Comparison of ENCODE assay signal across 21 cellular contexts in the genomic region with DNA sequence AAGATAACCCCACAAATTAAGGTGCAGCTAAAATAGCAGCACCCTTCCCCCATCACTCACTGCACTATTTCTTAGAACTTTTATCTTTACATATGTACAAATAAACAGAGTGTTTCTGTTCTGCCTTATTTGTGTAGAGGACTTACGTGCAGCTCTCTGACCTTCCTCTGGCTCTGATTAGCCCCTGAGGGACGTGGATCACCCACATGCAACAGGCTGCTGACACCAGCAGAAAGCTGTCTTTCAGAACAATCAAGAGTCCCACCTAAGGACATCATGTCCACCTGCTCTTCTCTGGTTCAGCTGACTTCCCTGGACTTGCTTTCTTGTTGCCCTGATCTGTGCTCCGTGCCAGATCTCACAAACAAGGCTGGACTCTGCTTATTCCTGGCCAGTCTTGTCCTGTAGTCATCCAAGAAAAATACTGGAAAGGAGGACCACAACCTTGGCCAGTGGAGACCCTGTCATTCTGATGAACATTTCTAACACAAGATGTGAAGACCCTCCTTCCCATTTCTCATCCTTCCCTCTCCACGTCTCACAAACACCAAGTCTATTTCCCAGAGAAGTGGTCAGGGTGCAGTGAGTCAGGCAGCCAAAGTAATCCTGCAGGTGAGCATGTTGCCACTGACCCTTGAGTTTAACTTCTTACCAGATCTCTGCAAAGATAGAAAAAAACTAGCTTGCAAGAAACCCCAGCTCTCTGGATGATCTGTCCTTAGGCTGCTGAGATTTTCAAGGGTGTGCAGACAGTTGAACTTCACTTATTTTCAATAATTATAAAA.
DNase-seq lines count a peak whose midpoint lies in the region; ATAC-seq, FAIRE-seq and TF ChIP-seq lines count a peak whose summit lies in the region.
"Had no signal": no experiment of that assay in that cellular context is flagged by ENCODE, and none has a peak within 500 bp of the region (broad histone marks: within the 10 kb centered on the region; RNA-seq: fewer than 3 reads in every experiment).

No MANE protein-coding gene starts in this region.

- ATAC-seq in A549 (no peak), left lobe of liver (peak; percentile 67), body of pancreas (no peak), GM19463 (IDR thresholded peaks at IDR 0.05; ENCODE audit: unreplicated experiment) (no peak), GM19467 (IDR thresholded peaks at IDR 0.05; ENCODE audit: unreplicated experiment) (no peak)

- no peak for FAIRE-seq in A549 (lab: Jason Lieb, UNC)
- FAIRE-seq: D721Med, pancreas had no signal

- no peaks in the 10 kb centered on the region for H3K9me3 ChIP-seq in A549
- no peaks in the 10 kb centered on the region for H3K9me3 ChIP-seq in BLaER1 treated with 17β-estradiol and CSF1 and Interleukin-3, amounts not matched to agents 10 nM and 100 nM (replicated peaks in 1 of 11)
- no peaks in the 10 kb centered on the region for H3K9me3 ChIP-seq in OCI-LY7 (ENCODE audit: low read length)
- H3K9me3 ChIP-seq in body of pancreas, result no peaks in the 10 kb centered on the region
- H3K9me3 ChIP-seq: HAP-1, pancreas, upper lobe of left lung had no signal

- TF ChIP-seq POLR2A in A549 (IDR thresholded peaks at IDR 0.05; ENCODE audit: low read length), result no peak
- TF ChIP-seq POLR2A in body of pancreas (IDR thresholded peaks at IDR 0.05), result no peak

- no peak for TF ChIP-seq RAD21 in A549 (conservative IDR thresholded peaks at IDR 0.05 in 1 of 2, IDR thresholded peaks at IDR 0.05 in 1 of 2)

- H3K27ac ChIP-seq in A549 (no peak overlapping the region), OCI-LY7 (ENCODE audit: low read depth, low read length, poor library complexity, severe bottlenecking) (no peak overlapping the region), body of pancreas (no peak overlapping the region)
- H3K27ac ChIP-seq in BLaER1 treated with 17β-estradiol and CSF1 and Interleukin-3, amounts not matched to agents 10 nM and 100 nM, result no peak overlapping the region
- H3K27ac ChIP-seq: hepatocyte, upper lobe of left lung had no signal

- H3K9ac ChIP-seq in BLaER1 treated with 17β-estradiol and CSF1 and Interleukin-3, amounts not matched to agents 10 nM and 100 nM, result no peak overlapping the region

- no peak for TF ChIP-seq EP300 in A549 (IDR thresholded peaks at IDR 0.05)

- peak overlapping the region; percentile 45; the same call in 1 of the 2 replicates for H2AFZ ChIP-seq in OCI-LY7 (ENCODE audit: low read length)
- H2AFZ ChIP-seq: hepatocyte had no signal

- H3K4me3 ChIP-seq in A549, result no peak overlapping the region
- no peak overlapping the region for H3K4me3 ChIP-seq in BLaER1 treated with 17β-estradiol and CSF1 and Interleukin-3, amounts not matched to agents 10 nM and 100 nM
- H3K4me3 ChIP-seq in OCI-LY7 (ENCODE audit: low read depth, low read length, poor library complexity, severe bottlenecking), result no peak overlapping the region
- H3K4me3 ChIP-seq in body of pancreas, result no peak overlapping the region
- H3K4me3 ChIP-seq: HAP-1, hepatocyte, lung, pancreas, upper lobe of left lung had no signal

- intact Hi-C loops in OCI-LY7 (cut with micrococcal nuclease; ENCODE audit: unreplicated experiment) (no loop called here), body of pancreas (cut with DNase I) (no loop called here)

- H4K20me1 ChIP-seq in BLaER1 treated with 17β-estradiol and CSF1 and Interleukin-3, amounts not matched to agents 10 nM and 100 nM, result no peaks in the 10 kb centered on the region
- no peaks in the 10 kb centered on the region for H4K20me1 ChIP-seq in OCI-LY7 (ENCODE audit: insufficient read depth, low read length)

- no peak for TF ChIP-seq CTCF in A549 (IDR thresholded peaks at IDR 0.05)
- no peak for TF ChIP-seq CTCF in OCI-LY7 (conservative IDR thresholded peaks at IDR 0.05; ENCODE audit: low read length)
- no peak for TF ChIP-seq CTCF in body of pancreas (IDR thresholded peaks at IDR 0.05)

- H3K4me2 ChIP-seq in A549 (no peak overlapping the region), OCI-LY7 (ENCODE audit: low read length) (peak overlapping the region; percentile 48)
- H3K4me2 ChIP-seq in BLaER1 treated with 17β-estradiol and CSF1 and Interleukin-3, amounts not matched to agents 10 nM and 100 nM, result peak overlapping the region in 9 of 11 experiments; percentile 5 to 85 (median 71); a peak in 16 of 22 replicates
- H3K4me2 ChIP-seq: hepatocyte had no signal

- H3K4me1 ChIP-seq in A549 (no peaks in the 10 kb centered on the region), OCI-LY7 (ENCODE audit: insufficient read depth, low read length, poor library complexity, severe bottlenecking) (peaks cover 31% of the 10 kb centered on the region), body of pancreas (peaks cover 28% of the 10 kb centered on the region)
- H3K4me1 ChIP-seq in BLaER1 treated with 17β-estradiol and CSF1 and Interleukin-3, amounts not matched to agents 10 nM and 100 nM, result peaks cover 12 to 49% (median 43%) of the 10 kb centered on the region in 10 experiments; a peak in 19 of 20 replicates
- H3K4me1 ChIP-seq: HAP-1 had no signal

- 7% methylated on average over 4 of the region's 4 CpGs for WGBS in A549 (ENCODE audit: missing lambda C conversion rate)
- WGBS in body of pancreas, 2 donors, result 72 to 76% methylated on average over 4 of the region's 4 CpGs

- BruUV-seq in OCI-LY7 (replicated peaks; lab: Mats Ljungman, UMichigan), result no TSS peak

- CTCF ChIA-PET in A549 (lab: Yijun Ruan, JAX) (interaction anchor here (1.1 to 1.2 kb wide), 2 partner anchors 195 to 329 kb away, joined by 3 to 4 read pairs; no protein-coding TSS in a partner anchor), OCI-LY7 (lab: Charles Lee; ENCODE audit: unreplicated experiment) (no interaction called here)

- no peaks in the 10 kb centered on the region for H3K79me2 ChIP-seq in OCI-LY7 (ENCODE audit: insufficient read depth, low read depth, low read length)
- H3K79me2 ChIP-seq: hepatocyte had no signal

- H3K36me3 ChIP-seq in BLaER1 treated with 17β-estradiol and CSF1 and Interleukin-3, amounts not matched to agents 10 nM and 100 nM, result no peaks in the 10 kb centered on the region
- H3K36me3 ChIP-seq in OCI-LY7 (ENCODE audit: insufficient read depth, low read length), result no peaks in the 10 kb centered on the region
- no peaks in the 10 kb centered on the region for H3K36me3 ChIP-seq in body of pancreas (replicated peaks in 1 of 2; ENCODE audit: insufficient read depth in 1 of 2, low read depth in 2 of 2)
- H3K36me3 ChIP-seq: HAP-1, pancreas, upper lobe of left lung had no signal

- POLR2A ChIA-PET in A549 (lab: Yijun Ruan, JAX) (no interaction called here), OCI-LY7 (lab: Charles Lee) (interaction anchor here (0.6 to 1.0 kb wide), 2 partner anchors 67 to 68 kb away, joined by 3 read pairs; no protein-coding TSS in a partner anchor)

- DNase-seq in A549 (ENCODE audit: low read depth in 1 of 2, low spot score in 1 of 2) (no peak), OCI-LY7 (ENCODE audit: low spot score) (no peak), left lobe of liver (ENCODE audit: low spot score) (no peak), body of pancreas (no peak), hippocampal formation (lab: John Stamatoyannopoulos, UW) (no peak)
- DNase-seq: activated B cell treated with CpG ODN at 0.5 μM for 24 hours; activated naive CD4-positive, alpha-beta T cell treated with Interleukin-2 at 50 U/mL for 16 hours; cortex of kidney; GF-D8; NCI-H146; NCI-H748 treated with DMSO at 0.1 percent for 48 hours; pancreas; SHP77 treated with DMSO at 0.1 percent for 48 hours had no signal

- H3K9me2 ChIP-seq in OCI-LY7 (ENCODE audit: insufficient read depth, low read length), result no peaks in the 10 kb centered on the region

- H3K27me3 ChIP-seq in BLaER1 treated with 17β-estradiol and CSF1 and Interleukin-3, amounts not matched to agents 10 nM and 100 nM, result no peaks in the 10 kb centered on the region
- H3K27me3 ChIP-seq in body of pancreas, result no peaks in the 10 kb centered on the region
- H3K27me3 ChIP-seq: hepatocyte, pancreas, upper lobe of left lung had no signal

TF ChIP-seq in A549, 52 proteins besides CTCF, POLR2A, EP300 and RAD21:
- TF ChIP-seq ZFP36 (IDR thresholded peaks at IDR 0.05; ENCODE audit: borderline replicate concordance, partially characterized antibody) (no peak), MAFK (IDR thresholded peaks at IDR 0.05; ENCODE audit: partially characterized antibody) (peak; percentile 5)
TF ChIP-seq in A549: peak in this region for 1.
